9 cellular contexts compared by ENCODE assay signal in the genomic region with DNA sequence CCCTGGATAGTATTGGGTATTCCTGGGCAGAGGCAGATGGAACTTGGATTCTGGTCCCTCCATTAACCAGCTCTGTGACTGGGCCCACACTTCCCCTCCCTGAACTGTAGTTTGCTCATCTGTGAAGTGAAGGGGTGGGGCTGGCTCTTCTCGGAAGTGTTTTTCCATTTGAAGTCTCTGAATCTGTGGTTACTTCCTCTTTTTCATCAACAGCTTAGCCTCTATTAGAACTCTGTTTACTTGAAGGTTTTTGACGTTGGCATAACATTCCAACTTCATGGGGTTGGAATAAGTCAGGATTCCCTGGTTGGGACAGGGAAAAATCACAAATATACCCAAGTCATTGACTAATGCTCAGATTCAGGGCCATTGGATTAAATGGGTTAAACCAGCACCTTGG. TPM values are rescaled to one million over a fixed set of nuclear protein-coding genes. Genes with fewer than 3 reads are reported as not detected.
DNase-seq lines count a peak whose midpoint lies in the region; ATAC-seq and TF ChIP-seq lines count a peak whose summit lies in the region.
"Had no signal": no experiment of that assay in that cellular context is flagged by ENCODE, and none has a peak within 500 bp of the region (broad histone marks: within the 10 kb centered on the region; RNA-seq: fewer than 3 reads in every experiment).

No MANE protein-coding gene starts in this region.

- H3K79me2 ChIP-seq in Karpas-422 (ENCODE audit: low read length) = peaks cover 85% of the 10 kb centered on the region

- H3K4me3 ChIP-seq in Karpas-422 (ENCODE audit: low read length) (peak overlapping the region; percentile 83), esophagus squamous epithelium (peak overlapping the region in 1 of 4 donors; percentile 8), ovary (no peak overlapping the region)
- H3K4me3 ChIP-seq: adrenal gland had no signal

- TF ChIP-seq CTCF in esophagus squamous epithelium (IDR thresholded peaks at IDR 0.05) (no peak), ovary (IDR thresholded peaks at IDR 0.05) (no peak)

- peak; percentile 52 for ATAC-seq in GM21515 (IDR thresholded peaks at IDR 0.05; ENCODE audit: unreplicated experiment)

- DNase-seq in GDM1 (lab: John Stamatoyannopoulos, UW) = peak; percentile 25
- peak; percentile 93 for DNase-seq in Karpas-422
- DNase-seq in activated T-cell treated with anti-CD3 and anti-CD28 coated beads for 4 hours = peak; percentile 55
- DNase-seq in stimulated activated CD4-positive, alpha-beta T cell treated with anti-CD3 and anti-CD28 coated beads, Interleukin-12 subunit alpha, Interleukin-12 subunit beta, amount 100 ng/mL, for 4 hours = peak; percentile 40
- DNase-seq in esophagus squamous epithelium (lab: John Stamatoyannopoulos, UW) = no peak
- DNase-seq in ovary = no peak
- DNase-seq in DMS153 treated with DMSO at 0.1 percent for 48 hours (lab: John Stamatoyannopoulos, UW; ENCODE audit: unreplicated experiment) = no peak

- TF ChIP-seq POLR2A in esophagus squamous epithelium (IDR thresholded peaks at IDR 0.05) (no peak), ovary (IDR thresholded peaks at IDR 0.05) (no peak)

- H3K4me2 ChIP-seq in Karpas-422 (ENCODE audit: low read depth, low read length, poor library complexity, severe bottlenecking) = peak overlapping the region; percentile 97

- H3K4me1 ChIP-seq in Karpas-422 (ENCODE audit: low read length) (peaks cover 84% of the 10 kb centered on the region), esophagus squamous epithelium (peaks cover 9 to 92% (median 19%) of the 10 kb centered on the region in 3 donors), ovary (ENCODE audit: insufficient read depth) (peaks cover 13% of the 10 kb centered on the region)

- peak overlapping the region; percentile 88 for H3K27ac ChIP-seq in Karpas-422 (ENCODE audit: low read length)
- peak overlapping the region in 2 of 4 donors; percentile 45 to 67 for H3K27ac ChIP-seq in esophagus squamous epithelium
- H3K27ac ChIP-seq in ovary = no peak overlapping the region
- H3K27ac ChIP-seq: adrenal gland had no signal

- no peak overlapping the region for H2AFZ ChIP-seq in Karpas-422 (ENCODE audit: low read length)

- H3K36me3 ChIP-seq in Karpas-422 (ENCODE audit: insufficient read depth, low read length) (peaks cover 64% of the 10 kb centered on the region), esophagus squamous epithelium (no peaks in the 10 kb centered on the region), ovary (no peaks in the 10 kb centered on the region)
- H3K36me3 ChIP-seq: adrenal gland had no signal

- WGBS in esophagus squamous epithelium, 2 donors = 21 to 42% methylated on average over 2 of the region's 2 CpGs
- WGBS in ovary, 3 donors = 74 to 79% (median 74%) methylated on average over 2 of the region's 2 CpGs

- peaks cover 42% of the 10 kb centered on the region for H4K20me1 ChIP-seq in Karpas-422 (ENCODE audit: insufficient read depth, low read depth, low read length)

- H3K27me3 ChIP-seq in Karpas-422 (ENCODE audit: low read length) = no peaks in the 10 kb centered on the region
- no peaks in the 10 kb centered on the region for H3K27me3 ChIP-seq in esophagus squamous epithelium
- H3K27me3 ChIP-seq in ovary = no peaks in the 10 kb centered on the region
- H3K27me3 ChIP-seq: adrenal gland had no signal

- H3K9ac ChIP-seq in Karpas-422 (ENCODE audit: low read length) = peak overlapping the region; percentile 82

- no peaks in the 10 kb centered on the region for H3K9me3 ChIP-seq in Karpas-422 (ENCODE audit: low read length)
- H3K9me3 ChIP-seq in esophagus squamous epithelium = no peaks in the 10 kb centered on the region
- H3K9me3 ChIP-seq in ovary = no peaks in the 10 kb centered on the region
- H3K9me3 ChIP-seq: adrenal gland had no signal

- no peak for TF ChIP-seq EP300 in ovary (IDR thresholded peaks at IDR 0.05)

- H3K9me2 ChIP-seq in Karpas-422 (replicated peaks; ENCODE audit: insufficient read depth, low read length) = no peaks in the 10 kb centered on the region

- intact Hi-C loops in esophagus squamous epithelium (cut with DNase I) (no loop called here), ovary (cut with DNase I) (no loop called here)

RNA-seq across cellular contexts. Expression of a gene that starts 3.6 kb away (rescaled TPM):
- total RNA-seq in Karpas-422 (2014; rRNA removed; shearing (Covaris generic); ENCODE audit: low replicate concordance) = 48.5 and 86.6 TPM in 2 replicates
- total RNA-seq in esophagus squamous epithelium = 10 to 100 TPM in 2 of 4 donors, 1 to 10 TPM in 2; 3.3 to 22.7 (median 10.3) TPM
- 10 to 100 TPM in 3 of 7 donors, 1 to 10 TPM in 4; 5.2 to 18.5 (median 9.9) TPM for total RNA-seq in ovary
- 10 to 100 TPM in 1 of 2 donors, 1 to 10 TPM in 1; 7.3 to 24.7 TPM for polyA plus RNA-seq in ovary

Comparison
In these comparisons a context has a peak if more than half of its experiments do, and no peak if none do; other contexts are left out.
1. DNase-seq: peak in GDM1 (single experiment), Karpas-422 (single experiment), activated T-cell treated with anti-CD3 and anti-CD28 coated beads for 4 hours (single experiment) and stimulated activated CD4-positive, alpha-beta T cell treated with anti-CD3 and anti-CD28 coated beads, Interleukin-12 subunit alpha, Interleukin-12 subunit beta, amount 100 ng/mL, for 4 hours (single experiment); none in esophagus squamous epithelium (single experiment), ovary (0 of 5) and DMS153 treated with DMSO at 0.1 percent for 48 hours (single experiment).